In the genomic region with DNA sequence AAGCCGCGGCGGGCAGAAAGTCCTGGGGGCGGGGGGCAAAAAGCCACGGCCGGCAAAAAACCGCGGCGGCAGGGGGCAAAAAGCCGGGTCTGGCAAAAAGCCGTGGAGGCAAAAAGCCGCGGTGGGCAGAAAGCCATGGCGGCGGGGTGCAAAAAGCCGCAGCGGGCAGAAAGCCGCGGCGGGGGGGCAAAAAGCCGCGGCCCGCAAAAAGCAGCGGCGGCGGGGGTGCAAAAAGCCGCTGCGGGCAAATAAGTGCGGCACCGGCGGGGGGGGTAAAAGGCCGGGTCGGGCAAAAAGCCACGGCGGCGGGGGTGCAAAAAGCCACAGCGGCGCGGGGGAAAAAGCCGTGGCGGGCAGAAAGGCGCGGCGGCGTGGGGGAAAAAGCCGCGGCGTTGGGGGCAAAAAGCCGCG, we compare ENCODE assay signal across 1 cellular context.
TF ChIP-seq lines count a peak whose summit lies in the region.

No MANE protein-coding gene starts in this region.

TF ChIP-seq in K562, 482 proteins besides CTCF, POLR2A, EP300 and RAD21:
- TF ChIP-seq, protein P1, sequence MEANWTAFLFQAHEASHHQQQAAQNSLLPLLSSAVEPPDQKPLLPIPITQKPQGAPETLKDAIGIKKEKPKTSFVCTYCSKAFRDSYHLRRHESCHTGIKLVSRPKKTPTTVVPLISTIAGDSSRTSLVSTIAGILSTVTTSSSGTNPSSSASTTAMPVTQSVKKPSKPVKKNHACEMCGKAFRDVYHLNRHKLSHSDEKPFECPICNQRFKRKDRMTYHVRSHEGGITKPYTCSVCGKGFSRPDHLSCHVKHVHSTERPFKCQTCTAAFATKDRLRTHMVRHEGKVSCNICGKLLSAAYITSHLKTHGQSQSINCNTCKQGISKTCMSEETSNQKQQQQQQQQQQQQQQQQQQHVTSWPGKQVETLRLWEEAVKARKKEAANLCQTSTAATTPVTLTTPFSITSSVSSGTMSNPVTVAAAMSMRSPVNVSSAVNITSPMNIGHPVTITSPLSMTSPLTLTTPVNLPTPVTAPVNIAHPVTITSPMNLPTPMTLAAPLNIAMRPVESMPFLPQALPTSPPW (CRISPR knock-in tag; IDR thresholded peaks at IDR 0.05) = peak; percentile 66
- TF ChIP-seq, protein P2, sequence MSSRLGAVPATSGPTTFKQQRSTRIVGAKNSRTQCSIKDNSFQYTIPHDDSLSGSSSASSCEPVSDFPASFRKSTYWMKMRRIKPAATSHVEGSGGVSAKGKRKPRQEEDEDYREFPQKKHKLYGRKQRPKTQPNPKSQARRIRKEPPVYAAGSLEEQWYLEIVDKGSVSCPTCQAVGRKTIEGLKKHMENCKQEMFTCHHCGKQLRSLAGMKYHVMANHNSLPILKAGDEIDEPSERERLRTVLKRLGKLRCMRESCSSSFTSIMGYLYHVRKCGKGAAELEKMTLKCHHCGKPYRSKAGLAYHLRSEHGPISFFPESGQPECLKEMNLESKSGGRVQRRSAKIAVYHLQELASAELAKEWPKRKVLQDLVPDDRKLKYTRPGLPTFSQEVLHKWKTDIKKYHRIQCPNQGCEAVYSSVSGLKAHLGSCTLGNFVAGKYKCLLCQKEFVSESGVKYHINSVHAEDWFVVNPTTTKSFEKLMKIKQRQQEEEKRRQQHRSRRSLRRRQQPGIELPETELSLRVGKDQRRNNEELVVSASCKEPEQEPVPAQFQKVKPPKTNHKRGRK (tag; IDR thresholded peaks at IDR 0.05) = 0 out of 2 replicates have a peak, but pooled peaks have one; percentile 28
